ENCODE assay signal across 8 cellular contexts in the genomic region with DNA sequence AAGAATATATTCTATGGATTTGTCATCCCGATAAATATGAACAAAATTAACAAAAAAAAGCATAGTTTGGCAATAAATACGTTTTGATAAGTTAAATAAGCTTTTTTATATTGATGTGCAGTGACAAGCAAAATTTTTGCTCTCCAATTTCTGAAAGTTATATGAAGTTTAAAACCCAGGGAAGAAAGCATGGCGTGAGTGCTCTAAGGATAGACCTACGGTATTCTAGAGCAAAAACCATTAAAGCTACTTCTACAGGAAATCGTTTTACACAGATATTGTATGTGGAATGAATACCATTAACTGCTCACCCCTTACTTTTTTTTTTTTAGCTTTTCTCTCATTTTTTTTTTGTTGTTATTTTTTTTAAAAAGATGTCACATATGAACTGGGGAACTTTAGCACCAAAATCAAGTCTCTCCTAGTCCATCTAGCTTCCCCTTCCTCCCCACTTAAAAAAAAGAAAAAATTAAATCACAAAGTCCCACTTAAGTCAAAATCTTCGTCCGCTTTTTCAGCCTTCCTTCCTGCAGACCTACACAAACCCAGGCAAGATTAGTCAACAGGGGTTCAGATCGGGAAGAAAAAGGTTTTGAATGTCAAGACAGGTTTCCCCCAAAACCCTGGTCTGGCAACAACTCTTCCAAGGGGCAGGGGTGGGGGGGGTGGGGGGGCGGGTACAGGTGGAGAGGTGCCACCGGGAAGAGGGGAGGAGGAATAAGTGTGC. TPM values are rescaled to one million over a fixed set of nuclear protein-coding genes. Genes with fewer than 3 reads are reported as not detected.
DNase-seq lines count a peak whose midpoint lies in the region; ATAC-seq and TF ChIP-seq lines count a peak whose summit lies in the region.

No MANE protein-coding gene starts in this region.

- DNase-seq in T-helper 17 cell (no peak), fibroblast of pulmonary artery (ENCODE audit: low read depth) (peak; percentile 42), retinal pigment epithelial cell (ENCODE audit: low read depth) (no peak), NCI-H82 (lab: John Stamatoyannopoulos, UW) (no peak), GM10266 (ENCODE audit: extremely low spot score) (no peak), activated gamma-delta T cell (lab: John Stamatoyannopoulos, UW) (no peak)

- H3K79me2 ChIP-seq in DOHH2 (ENCODE audit: control insufficient read depth, low read length): peaks cover 48% of the 10 kb centered on the region

- H3K27ac ChIP-seq in DOHH2 (ENCODE audit: low read depth, low read length): peak overlapping the region; percentile 19; the same call in 1 of the 2 replicates

- H3K4me1 Mint-ChIP-seq in T-helper 17 cell: peaks cover 56% of the 10 kb centered on the region

- H3K4me2 ChIP-seq in DOHH2 (ENCODE audit: low read length): peak overlapping the region; percentile 35

- TF ChIP-seq CTCF in DOHH2 (IDR thresholded peaks at IDR 0.05; ENCODE audit: low read depth, low read length, poor library complexity, severe bottlenecking): no peak
- TF ChIP-seq CTCF in fibroblast of pulmonary artery (IDR thresholded peaks at IDR 0.05; ENCODE audit: low read length, missing control alignments): no peak
- TF ChIP-seq CTCF in retinal pigment epithelial cell (conservative IDR thresholded peaks at IDR 0.05; ENCODE audit: low read depth, low read length): no peak
- TF ChIP-seq CTCF in GM10266 (IDR thresholded peaks at IDR 0.05; ENCODE audit: control insufficient read depth, insufficient read depth, low read depth, missing control alignments): no peak

- peak overlapping the region; percentile 99 for H3K27ac Mint-ChIP-seq in T-helper 17 cell

- no peaks in the 10 kb centered on the region for H3K27me3 Mint-ChIP-seq in T-helper 17 cell

- peaks cover 64% of the 10 kb centered on the region for H3K36me3 ChIP-seq in DOHH2 (ENCODE audit: control insufficient read depth, low read length)

- peaks cover 74% of the 10 kb centered on the region for H3F3A ChIP-seq in DOHH2 (ENCODE audit: control insufficient read depth, insufficient read depth)

- H4K20me1 ChIP-seq in DOHH2 (ENCODE audit: control insufficient read depth, insufficient read depth, low read depth, low read length): peaks cover 19% of the 10 kb centered on the region

- peaks cover 48% of the 10 kb centered on the region for H3K4me1 ChIP-seq in DOHH2 (ENCODE audit: control insufficient read depth, low read length)

- no peaks in the 10 kb centered on the region for H3K9me2 ChIP-seq in DOHH2 (replicated peaks; ENCODE audit: control insufficient read depth, low read length)

- H3K4me3 ChIP-seq in DOHH2 (ENCODE audit: low read length): peak overlapping the region; percentile 23; the same call in 1 of the 2 replicates
- peak overlapping the region; percentile 100 for H3K4me3 ChIP-seq in fibroblast of pulmonary artery (replicated peaks; ENCODE audit: low read depth, low read length)
- peak overlapping the region; percentile 100 for H3K4me3 ChIP-seq in retinal pigment epithelial cell (ENCODE audit: low read length)

- peak overlapping the region; percentile 96 for H3K4me3 Mint-ChIP-seq in T-helper 17 cell

- H3K9me3 ChIP-seq in DOHH2 (ENCODE audit: control insufficient read depth, insufficient read depth, low read length): no peaks in the 10 kb centered on the region
- H3K9me3 ChIP-seq in T-helper 17 cell (ENCODE audit: control insufficient read depth, low read length, poor library complexity, severe bottlenecking): peaks cover 2% of the 10 kb centered on the region

- H3K36me3 Mint-ChIP-seq in T-helper 17 cell (ENCODE audit: low read depth): peaks cover 24% of the 10 kb centered on the region

- no peaks in the 10 kb centered on the region for H3K27me3 ChIP-seq in DOHH2 (ENCODE audit: control insufficient read depth, low read length)

- ATAC-seq in T-helper 17 cell: no peak
- ATAC-seq in activated CD4-positive, CD25-positive, alpha-beta regulatory T cell treated with anti-CD3 and anti-CD28 coated beads, Interleukin-2, amount 50 U/mL, for 24 hours: no peak

RNA-seq across cellular contexts. Expression of a gene that starts 4.4 kb away (rescaled TPM):
- total RNA-seq in T-helper 17 cell: 100 to 1,000 TPM; 217 to 257 TPM

Comparison
In these comparisons a context has a peak if more than half of its experiments do, and no peak if none do; other contexts are left out.
1. H3K4me3 ChIP-seq: peak in every context shown above with its lines; median percentile 100 in fibroblast of pulmonary artery; 100 in retinal pigment epithelial cell; 23 in DOHH2.